9 cellular contexts compared by ENCODE assay signal in genomic region chr2:128322651-128323491, GRCh38. TPM values are rescaled to one million over a fixed set of nuclear protein-coding genes. Genes with fewer than 3 reads are reported as not detected.
DNase-seq lines count a peak whose midpoint lies in the region; ATAC-seq, FAIRE-seq and TF ChIP-seq lines count a peak whose summit lies in the region.
"Had no signal": no experiment of that assay in that cellular context is flagged by ENCODE, and none has a peak within 500 bp of the region (broad histone marks: within the 10 kb centered on the region; RNA-seq: fewer than 3 reads in every experiment).

No MANE protein-coding gene starts in this region.

- H3K9me3 ChIP-seq in lower lobe of right lung (no peaks in the 10 kb centered on the region), upper lobe of right lung (no peaks in the 10 kb centered on the region)

- no peaks in the 10 kb centered on the region for H3K36me3 Mint-ChIP-seq in activated CD4-positive, alpha-beta T cell treated with anti-CD3 and anti-CD28 coated beads, Interleukin-2, amount 10 ng/mL, durations not matched to agents 7 days and 5 days (ENCODE audit: low read depth)

- no peak overlapping the region for H3K27ac Mint-ChIP-seq in activated CD4-positive, alpha-beta T cell treated with anti-CD3 and anti-CD28 coated beads, Interleukin-2, amount 10 ng/mL, durations not matched to agents 7 days and 5 days

- intact Hi-C loops in lower lobe of right lung (cut with DNase I), result no loop called here
- intact Hi-C loops in upper lobe of right lung (cut with DNase I), result no loop called here

- no peaks in the 10 kb centered on the region for H3K36me3 ChIP-seq in bronchial epithelial cell (ENCODE audit: control insufficient read depth, insufficient read depth, low read length)
- no peaks in the 10 kb centered on the region for H3K36me3 ChIP-seq in lower lobe of right lung
- H3K36me3 ChIP-seq in upper lobe of right lung, result no peaks in the 10 kb centered on the region

- H3K27ac ChIP-seq in lower lobe of right lung (peak overlapping the region; percentile 83), upper lobe of right lung (peak overlapping the region; percentile 81)

- POLR2A ChIA-PET in activated CD4-positive, alpha-beta T cell treated with anti-CD3 and anti-CD28 coated beads, Interleukin-2, amount 10 ng/mL, durations not matched to agents 7 days and 5 days (lab: Charles Lee), result no interaction called here

- ATAC-seq in lower lobe of right lung (no peak), upper lobe of right lung (no peak), HG03108 (IDR thresholded peaks at IDR 0.05; ENCODE audit: unreplicated experiment) (no peak), HG03196 (IDR thresholded peaks at IDR 0.05; ENCODE audit: unreplicated experiment) (no peak), HG03460 (IDR thresholded peaks at IDR 0.05; ENCODE audit: unreplicated experiment) (no peak)

- CTCF ChIA-PET in activated CD4-positive, alpha-beta T cell treated with anti-CD3 and anti-CD28 coated beads, Interleukin-2, amount 10 ng/mL, durations not matched to agents 7 days and 5 days (lab: Charles Lee), result interaction anchor here (1.4 kb wide), 1 partner anchor 19 kb away, joined by 3 read pairs; no protein-coding TSS in a partner anchor

- peak overlapping the region; percentile 53 for H3K4me3 Mint-ChIP-seq in activated CD4-positive, alpha-beta T cell treated with anti-CD3 and anti-CD28 coated beads, Interleukin-2, amount 10 ng/mL, durations not matched to agents 7 days and 5 days

- H3K4me1 ChIP-seq in lower lobe of right lung (peaks cover 22% of the 10 kb centered on the region), upper lobe of right lung (peaks cover 11% of the 10 kb centered on the region)

- no peaks in the 10 kb centered on the region for H3K27me3 ChIP-seq in bronchial epithelial cell (ENCODE audit: control insufficient read depth, insufficient read depth, low read length)
- H3K27me3 ChIP-seq in lower lobe of right lung (ENCODE audit: low read depth), result no peaks in the 10 kb centered on the region
- H3K27me3 ChIP-seq in upper lobe of right lung, result no peaks in the 10 kb centered on the region

- H3K27me3 Mint-ChIP-seq in activated CD4-positive, alpha-beta T cell treated with anti-CD3 and anti-CD28 coated beads, Interleukin-2, amount 10 ng/mL, durations not matched to agents 7 days and 5 days, result no peaks in the 10 kb centered on the region

- no peak for FAIRE-seq in bronchial epithelial cell (lab: Jason Lieb, UNC)

- peak overlapping the region; percentile 54 for H3K4me3 ChIP-seq in bronchial epithelial cell (ENCODE audit: low read depth, low read length)
- peak overlapping the region; percentile 57 for H3K4me3 ChIP-seq in lower lobe of right lung
- H3K4me3 ChIP-seq in upper lobe of right lung, result peak overlapping the region; percentile 57

- no peak for TF ChIP-seq CTCF in bronchial epithelial cell (IDR thresholded peaks at IDR 0.05; ENCODE audit: insufficient read depth, low read length, severe bottlenecking)
- no peak for TF ChIP-seq CTCF in lower lobe of right lung (IDR thresholded peaks at IDR 0.05)
- no peak for TF ChIP-seq CTCF in upper lobe of right lung (IDR thresholded peaks at IDR 0.05)

- H3K4me1 Mint-ChIP-seq in activated CD4-positive, alpha-beta T cell treated with anti-CD3 and anti-CD28 coated beads, Interleukin-2, amount 10 ng/mL, durations not matched to agents 7 days and 5 days, result peaks cover 5% of the 10 kb centered on the region

- no peak for DNase-seq in activated CD4-positive, alpha-beta T cell treated with anti-CD3 and anti-CD28 coated beads, Interleukin-2, amount 10 ng/mL, durations not matched to agents 7 days and 5 days
- DNase-seq in activated CD4-positive, alpha-beta T cell treated with anti-CD3 and anti-CD28 coated beads for 4 hours, result no peak
- DNase-seq in bronchial epithelial cell (ENCODE audit: low read depth) (no peak), lower lobe of right lung (no peak), upper lobe of right lung (peak; percentile 74)
- DNase-seq: NCI-H526 treated with DMSO at 0.1 percent for 48 hours had no signal

- H3K9me3 Mint-ChIP-seq in activated CD4-positive, alpha-beta T cell treated with anti-CD3 and anti-CD28 coated beads, Interleukin-2, amount 10 ng/mL, durations not matched to agents 7 days and 5 days, result no peaks in the 10 kb centered on the region

RNA-seq across cellular contexts. Expression of gene HS6ST1, which starts 4.2 kb away (rescaled TPM):
- 1 to 10 TPM; 7.9 to 8.4 TPM for total RNA-seq in activated CD4-positive, alpha-beta T cell treated with anti-CD3 and anti-CD28 coated beads, Interleukin-2, amount 10 ng/mL, durations not matched to agents 7 days and 5 days
- 19.2 and 21.3 TPM in 2 replicates for total RNA-seq in bronchial epithelial cell
- 26.3 TPM for total RNA-seq in lower lobe of right lung
- total RNA-seq in upper lobe of right lung, result 33.2 TPM
